In the genomic region with DNA sequence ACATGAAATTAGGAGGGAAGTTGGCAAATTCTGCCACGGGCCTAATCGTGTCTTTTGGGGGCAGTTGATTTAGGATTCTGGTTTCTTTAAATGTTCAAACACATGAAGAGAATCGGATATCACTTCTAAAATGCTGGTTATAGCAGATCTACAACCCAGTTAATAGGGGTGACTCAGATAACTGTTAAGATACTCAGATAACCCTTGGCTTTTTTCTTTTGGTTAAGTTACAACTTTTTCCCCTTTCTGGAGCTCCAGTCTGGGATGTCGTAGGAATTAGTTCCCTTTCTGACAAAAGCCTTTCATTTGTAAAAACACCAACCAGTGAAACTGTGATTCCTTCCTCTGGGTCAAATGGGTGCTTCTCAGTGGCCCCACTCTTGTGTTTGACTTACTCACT, we compare ENCODE assay signal across 10 cellular contexts. TPM values are rescaled to one million over a fixed set of nuclear protein-coding genes. Genes with fewer than 3 reads are reported as not detected.
DNase-seq lines count a peak whose midpoint lies in the region; ATAC-seq, FAIRE-seq and TF ChIP-seq lines count a peak whose summit lies in the region.
"Had no signal": no experiment of that assay in that cellular context is flagged by ENCODE, and none has a peak within 500 bp of the region (broad histone marks: within the 10 kb centered on the region; RNA-seq: fewer than 3 reads in every experiment).

No MANE protein-coding gene starts in this region.

- intact Hi-C loops in ascending aorta (cut with DNase I) = loop anchor here (1.0 kb wide), 1 partner anchor 23 kb away; a partner anchor contains a TSS
- intact Hi-C loops in right lobe of liver (cut with DNase I) = no loop called here

- H3K36me3 ChIP-seq in ascending aorta (no peaks in the 10 kb centered on the region), right lobe of liver (no peaks in the 10 kb centered on the region), thoracic aorta (no peaks in the 10 kb centered on the region)

- peaks cover 26% of the 10 kb centered on the region for H3K4me1 Mint-ChIP-seq in activated T-cell treated with anti-CD3 and anti-CD28 coated beads, Interleukin-2, amount 50 U/mL, for 72 hours (ENCODE audit: low read depth)

- peak overlapping the region; percentile 75 to 77 for H3K4me3 Mint-ChIP-seq in activated T-cell treated with anti-CD3 and anti-CD28 coated beads, Interleukin-2, amount 50 U/mL, for 72 hours

- H3K9me3 ChIP-seq in ascending aorta (no peaks in the 10 kb centered on the region), right lobe of liver (no peaks in the 10 kb centered on the region), thoracic aorta (no peaks in the 10 kb centered on the region)

- DNase-seq in activated T-cell treated with anti-CD3 and anti-CD28 coated beads, Interleukin-2, amount 50 U/mL, for 72 hours = no peak
- DNase-seq in activated T-cell treated with anti-CD3 and anti-CD28 coated beads, Interleukin-2, amount 50 U/mL, for 1 hour = no peak
- no peak for DNase-seq in ascending aorta (ENCODE audit: low spot score in 2 of 2)
- no peak for DNase-seq in right lobe of liver
- DNase-seq in thoracic aorta (ENCODE audit: low spot score) = no peak
- no peak for DNase-seq in D721Med (ENCODE audit: insufficient read length, low spot score)
- no peak for DNase-seq in stimulated activated CD4-positive, alpha-beta T cell treated with anti-CD3 and anti-CD28 coated beads, Interleukin-4, amount 100 ng/mL, for 1 hour
- DNase-seq: DMS153; effector CD8-positive, alpha-beta T cell had no signal

- no peaks in the 10 kb centered on the region for H3K9me3 Mint-ChIP-seq in activated T-cell treated with anti-CD3 and anti-CD28 coated beads, Interleukin-2, amount 50 U/mL, for 72 hours

- ATAC-seq in activated T-cell treated with anti-CD3 and anti-CD28 coated beads, Interleukin-2, amount 50 U/mL, for 72 hours (replicated peaks in 1 of 2) = no peak
- ATAC-seq in right lobe of liver (no peak), thoracic aorta (ENCODE audit: insufficient number of reproducible peaks, low FRiP score, low read depth) (no peak), HG03521 (IDR thresholded peaks at IDR 0.05; ENCODE audit: unreplicated experiment) (no peak)

- H3K36me3 Mint-ChIP-seq in activated T-cell treated with anti-CD3 and anti-CD28 coated beads, Interleukin-2, amount 50 U/mL, for 72 hours (ENCODE audit: insufficient read depth in 2 of 2) = peaks cover 2 to 3% of the 10 kb centered on the region in 2 donors

- no peak for TF ChIP-seq POLR2A in right lobe of liver (IDR thresholded peaks at IDR 0.05)

- H3K27me3 ChIP-seq in ascending aorta = no peaks in the 10 kb centered on the region
- no peaks in the 10 kb centered on the region for H3K27me3 ChIP-seq in right lobe of liver
- H3K27me3 ChIP-seq in thoracic aorta (replicated peaks; ENCODE audit: insufficient read depth) = no peaks in the 10 kb centered on the region

- FAIRE-seq in D721Med (lab: Jason Lieb, UNC) = no peak

- H3K27ac ChIP-seq in ascending aorta = no peak overlapping the region
- H3K27ac ChIP-seq in right lobe of liver = peak overlapping the region; percentile 85 to 96 (median 95)
- no peak overlapping the region for H3K27ac ChIP-seq in thoracic aorta

- H3K4me3 ChIP-seq in ascending aorta (peak overlapping the region; percentile 77 to 81), right lobe of liver (peak overlapping the region; percentile 64 to 79 (median 71)), thoracic aorta (peak overlapping the region; percentile 74)

- peaks cover 54% of the 10 kb centered on the region for H3K27me3 Mint-ChIP-seq in activated T-cell treated with anti-CD3 and anti-CD28 coated beads, Interleukin-2, amount 50 U/mL, for 72 hours (ENCODE audit: low read depth)

- H3K27ac Mint-ChIP-seq in activated T-cell treated with anti-CD3 and anti-CD28 coated beads, Interleukin-2, amount 50 U/mL, for 72 hours = no peak overlapping the region

- TF ChIP-seq CTCF in ascending aorta (IDR thresholded peaks at IDR 0.05) (no peak), right lobe of liver (IDR thresholded peaks at IDR 0.05) (no peak), thoracic aorta (IDR thresholded peaks at IDR 0.05) (no peak), D721Med (IDR thresholded peaks at IDR 0.05; ENCODE audit: insufficient read depth, missing control alignments) (no peak)

- H3K4me1 ChIP-seq in ascending aorta = peaks cover 0 to 2% of the 10 kb centered on the region in 2 donors
- peaks cover 0 to 47% (median 7%) of the 10 kb centered on the region in 4 donors for H3K4me1 ChIP-seq in right lobe of liver
- peaks cover 0 to 8% of the 10 kb centered on the region in 2 donors for H3K4me1 ChIP-seq in thoracic aorta (ENCODE audit: control insufficient read depth in 1 of 2, low read depth in 2 of 2)

- 25% methylated on average over 4 of the region's 4 CpGs for WGBS in right lobe of liver (ENCODE audit: insufficient coverage, low coverage, low lambda C conversion rate, missing lambda C conversion rate)

RNA-seq across cellular contexts. Expression of a gene that starts 1.0 kb away (rescaled TPM):
- total RNA-seq in activated T-cell treated with anti-CD3 and anti-CD28 coated beads, Interleukin-2, amount 50 U/mL, for 72 hours = 1 to 10 TPM; 1.2 to 2.4 TPM
- total RNA-seq in ascending aorta (not detected), right lobe of liver (10 to 100 TPM; 18.4 to 39.3 (median 30.8) TPM), thoracic aorta (1 to 10 TPM in 1 of 2 donors, not detected in 1; 1.1 TPM)

RNA-seq across cellular contexts. Expression of a gene that starts 22.7 kb away (rescaled TPM):
- 10 to 100 TPM; 12.0 to 15.7 TPM for total RNA-seq in activated T-cell treated with anti-CD3 and anti-CD28 coated beads, Interleukin-2, amount 50 U/mL, for 72 hours
- total RNA-seq in ascending aorta = 33.6 TPM
- total RNA-seq in right lobe of liver = 10 to 100 TPM in 2 of 6 experiments, 1 to 10 TPM in 4; 3.3 to 13.6 (median 6.6) TPM
- total RNA-seq in thoracic aorta = 10 to 100 TPM; 49.2 to 62.7 TPM

Comparison
In these comparisons a context has a peak if more than half of its experiments do, and no peak if none do; other contexts are left out.
1. H3K27ac ChIP-seq: peak in right lobe of liver (3 of 3); none in ascending aorta (0 of 2) and thoracic aorta (0 of 2).
2. RNA of a gene that starts 1.0 kb away (total RNA-seq): 18.4 to 39.3 TPM in right lobe of liver; 1.2 to 2.4 TPM in activated T-cell treated with anti-CD3 and anti-CD28 coated beads, Interleukin-2, amount 50 U/mL, for 72 hours, 1.1 TPM in thoracic aorta and not detected in ascending aorta (single experiment); every median in the first group is over 4 times any median in the second.
3. Peak in every context shown above with its lines, with median percentiles within 50 percentile points of each other: H3K4me3 ChIP-seq.